Comparison of ENCODE assay signal across 8 cellular contexts in genomic region chr17:67528751-67529436, GRCh38.
A peak's percentile ranks its signal among the peaks of the same experiment; 100 is the strongest.
DNase-seq lines count a peak whose midpoint lies in the region; TF ChIP-seq lines count a peak whose summit lies in the region.

No MANE protein-coding gene starts in this region.

- WGBS in hepatocyte (ENCODE audit: low lambda C conversion rate, missing lambda C conversion rate) = 19% methylated on average over 20 of the region's 22 CpGs

- H3K27me3 ChIP-seq in AG04450 (ENCODE audit: control insufficient read depth, insufficient read depth, low read length) (no peaks in the 10 kb centered on the region), hepatocyte (no peaks in the 10 kb centered on the region)

- no peaks in the 10 kb centered on the region for H3K9me2 ChIP-seq in hepatocyte (replicated peaks; ENCODE audit: insufficient read depth)

- H3K4me2 ChIP-seq in hepatocyte = peak overlapping the region; percentile 70

- no peaks in the 10 kb centered on the region for H4K20me1 ChIP-seq in hepatocyte (ENCODE audit: insufficient read depth, poor library complexity, severe bottlenecking)

- CTCF ChIA-PET in AG04450 (lab: Charles Lee) = no interaction called here

- peak overlapping the region; percentile 73 for H3K27ac ChIP-seq in AG04450 (ENCODE audit: low read depth, low read length)
- H3K27ac ChIP-seq in hepatocyte = peak overlapping the region; percentile 68

- DNase-seq in AG04450 (ENCODE audit: low read depth, low spot score) (peak; percentile 59), M059J (ENCODE audit: low read depth) (peak; percentile 83), anterior cingulate cortex (lab: John Stamatoyannopoulos, UW) (peak in 54 of 58 donors; percentile 20 to 90 (median 74)), hepatocyte (ENCODE audit: low spot score) (peak; percentile 88), retinal pigment epithelial cell (ENCODE audit: low read depth) (peak; percentile 75), UCSD-AML1 (lab: John Stamatoyannopoulos, UW; ENCODE audit: unreplicated experiment) (no peak), NCI-H1048 (lab: John Stamatoyannopoulos, UW) (no peak)
- DNase-seq in activated CD4-positive, alpha-beta T cell treated with anti-CD3 and anti-CD28 coated beads, Interleukin-2, amount 50 U/mL, for 1 hour = no peak

- H3K9me3 ChIP-seq in AG04450 (ENCODE audit: control insufficient read depth, insufficient read depth, low read length) (no peaks in the 10 kb centered on the region), hepatocyte (ENCODE audit: low read depth) (no peaks in the 10 kb centered on the region)

- H3K4me1 ChIP-seq in hepatocyte (ENCODE audit: insufficient read depth) = peaks cover 3% of the 10 kb centered on the region

- no peaks in the 10 kb centered on the region for H3K36me3 ChIP-seq in hepatocyte (replicated peaks; ENCODE audit: insufficient read depth, low read depth)

- H3K79me2 ChIP-seq in hepatocyte = no peaks in the 10 kb centered on the region

- TF ChIP-seq CTCF in AG04450 (IDR thresholded peaks at IDR 0.05; ENCODE audit: low read depth, low read length) (no peak), hepatocyte (IDR thresholded peaks at IDR 0.05; ENCODE audit: poor library complexity) (no peak), retinal pigment epithelial cell (conservative IDR thresholded peaks at IDR 0.05; ENCODE audit: low read depth, low read length) (no peak)

- POLR2A ChIA-PET in AG04450 (lab: Yijun Ruan, JAX) = interaction anchor here (0.5 kb wide), 1 partner anchor 134 kb away, joined by 3 read pairs; no protein-coding TSS in a partner anchor

- H3K4me3 ChIP-seq in AG04450 (ENCODE audit: low read depth, low read length) = peak overlapping the region; percentile 57
- no peak overlapping the region for H3K4me3 ChIP-seq in hepatocyte
- peak overlapping the region; percentile 19 for H3K4me3 ChIP-seq in retinal pigment epithelial cell (ENCODE audit: low read length)

- peak overlapping the region; percentile 12 for H2AFZ ChIP-seq in hepatocyte

Comparison
In these comparisons a context has a peak if more than half of its experiments do, and no peak if none do; other contexts are left out.
1. DNase-seq: peak in AG04450 (single experiment), M059J (single experiment), anterior cingulate cortex (54 of 58), hepatocyte (single experiment) and retinal pigment epithelial cell (single experiment); none in activated CD4-positive, alpha-beta T cell treated with anti-CD3 and anti-CD28 coated beads, Interleukin-2, amount 50 U/mL, for 1 hour (single experiment), UCSD-AML1 (single experiment) and NCI-H1048 (single experiment).